In the genomic region with DNA sequence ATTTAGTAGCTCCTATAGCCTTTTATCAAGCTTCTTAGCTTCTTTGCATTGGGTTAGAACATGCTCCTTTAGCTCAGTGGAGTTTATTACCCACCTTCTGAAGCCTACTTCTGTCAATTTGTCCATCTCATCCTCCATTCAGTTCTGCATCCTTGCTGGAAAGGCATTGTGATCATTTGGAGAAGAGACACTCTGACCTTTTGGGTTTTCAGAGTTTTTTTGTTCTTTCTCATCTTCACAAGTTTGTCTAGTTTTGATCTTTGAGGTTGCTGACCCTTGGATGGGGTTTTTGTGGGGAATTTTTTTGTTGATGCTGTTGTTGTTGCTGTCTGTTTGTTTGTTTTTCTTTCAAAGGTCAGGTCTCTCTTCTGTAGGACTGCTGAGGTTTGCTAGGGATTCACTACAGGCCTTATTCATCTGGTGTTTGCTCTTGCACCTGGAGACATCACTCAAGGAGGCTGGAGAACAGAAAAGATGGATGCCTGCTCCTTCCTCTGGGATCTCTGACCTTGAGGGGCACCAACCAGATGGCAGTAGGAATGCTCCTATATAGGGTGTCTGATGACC, we compare ENCODE assay signal across 16 cellular contexts.
"Had no signal": no experiment of that assay in that cellular context is flagged by ENCODE, and none has a peak within 500 bp of the region (broad histone marks: within the 10 kb centered on the region; RNA-seq: fewer than 3 reads in every experiment).

No MANE protein-coding gene starts in this region.

- H3K36me3 ChIP-seq: ascending aorta, transverse colon had no signal

- ATAC-seq: esophagus mucosa had no signal

- H3K27me3 ChIP-seq: ascending aorta, dorsolateral prefrontal cortex, transverse colon had no signal

- H3K27me3 Mint-ChIP-seq: activated naive CD8-positive, alpha-beta T cell had no signal

- H3K27ac Mint-ChIP-seq: activated naive CD8-positive, alpha-beta T cell had no signal

- H3K4me3 Mint-ChIP-seq: activated naive CD8-positive, alpha-beta T cell had no signal

- H3K4me3 ChIP-seq: ascending aorta, dorsolateral prefrontal cortex, smooth muscle cell, transverse colon had no signal

- H3K4me1 ChIP-seq: ascending aorta, transverse colon had no signal

- DNase-seq: activated CD4-positive, alpha-beta T cell treated with anti-CD3 and anti-CD28 coated beads for 4 hours; activated CD8-positive, alpha-beta memory T cell treated with anti-CD3 and anti-CD28 coated beads for 24 hours; activated effector memory CD4-positive, alpha-beta T cell treated with anti-CD3 and anti-CD28 coated beads, Interleukin-2, amount 50 U/mL, for 16 hours; dorsolateral prefrontal cortex; hypothalamus; kidney glomerular epithelial cell; stimulated activated naive CD4-positive, alpha-beta T cell; substantia nigra; SW 1271; T1000; transverse colon had no signal

- H3K4me2 ChIP-seq: smooth muscle cell had no signal

- H3K27ac ChIP-seq: ascending aorta, dorsolateral prefrontal cortex, transverse colon, VCaP had no signal
